In the genomic region with DNA sequence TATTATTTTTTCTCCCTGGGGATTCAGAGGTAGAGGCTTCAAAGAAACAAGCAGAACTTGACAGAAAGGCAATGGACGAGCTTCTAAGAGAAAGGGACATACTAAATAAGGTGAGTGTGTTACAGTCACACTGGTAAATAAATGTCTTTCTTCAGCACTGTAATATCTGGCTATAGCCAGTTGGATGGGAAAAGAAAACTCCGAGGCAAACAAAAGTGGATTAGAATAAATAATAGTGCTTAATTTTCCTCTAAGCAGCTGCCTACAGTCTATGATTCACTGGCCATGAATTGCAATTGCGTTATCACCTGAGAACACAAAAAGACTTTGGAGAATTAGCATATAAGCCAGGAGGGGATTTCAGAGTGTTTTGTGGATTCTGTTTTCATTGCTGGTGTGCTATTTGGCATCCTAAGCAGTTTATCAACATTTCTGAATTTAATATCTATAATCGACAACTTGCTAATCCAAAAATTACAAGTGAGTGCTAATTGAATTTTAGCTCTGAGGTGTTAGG, we compare ENCODE assay signal across 16 cellular contexts. TPM values are rescaled to one million over a fixed set of nuclear protein-coding genes. Genes with fewer than 3 reads are reported as not detected.
DNase-seq lines count a peak whose midpoint lies in the region; ATAC-seq and TF ChIP-seq lines count a peak whose summit lies in the region.
"Had no signal": no experiment of that assay in that cellular context is flagged by ENCODE, and none has a peak within 500 bp of the region (broad histone marks: within the 10 kb centered on the region; RNA-seq: fewer than 3 reads in every experiment).

No MANE protein-coding gene starts in this region.

- TF ChIP-seq POLR2A in thyroid gland (IDR thresholded peaks at IDR 0.05): no peak

- DNase-seq in RWPE2 (ENCODE audit: low spot score): no peak
- DNase-seq in astrocyte of the hippocampus (ENCODE audit: low read depth, low spot score): peak; percentile 28
- DNase-seq in renal cortical epithelial cell (ENCODE audit: low read depth): peak; percentile 75
- DNase-seq in thyroid gland: no peak
- DNase-seq in caudate nucleus (lab: John Stamatoyannopoulos, UW): no peak
- DNase-seq in NCI-H2029 treated with DMSO at 0.1 percent for 48 hours (lab: John Stamatoyannopoulos, UW): no peak
- DNase-seq: BE2C; C1 segment of cervical spinal cord; CD4-positive, CD25-positive, alpha-beta regulatory T cell; CD8-positive, alpha-beta memory T cell; COR-L47; GM23248; HCEC 1CT; IMR-90 had no signal

- TF ChIP-seq CTCF in RWPE2 (IDR thresholded peaks at IDR 0.05; ENCODE audit: poor library complexity, severe bottlenecking): no peak
- no peak for TF ChIP-seq CTCF in thyroid gland (IDR thresholded peaks at IDR 0.05)

- H3K36me3 ChIP-seq in RWPE2 (ENCODE audit: low read depth) (no peaks in the 10 kb centered on the region), thyroid gland (no peaks in the 10 kb centered on the region)
- H3K36me3 ChIP-seq: BE2C had no signal

- ATAC-seq in RWPE2 (ENCODE audit: low read depth): 0 out of 3 replicates have a peak, but pooled peaks have one; percentile 31
- peak; percentile 81 for ATAC-seq in esophagus mucosa

- H3K27ac ChIP-seq in RWPE2 (ENCODE audit: poor library complexity, severe bottlenecking): no peak overlapping the region
- H3K27ac ChIP-seq in thyroid gland: no peak overlapping the region
- no peak overlapping the region for H3K27ac ChIP-seq in caudate nucleus (ENCODE audit: low read depth, low read length)
- H3K27ac ChIP-seq: GM23248, HL-60 had no signal

- H3K4me1 ChIP-seq in RWPE2 (ENCODE audit: insufficient read depth, poor library complexity, severe bottlenecking) (no peaks in the 10 kb centered on the region), thyroid gland (no peaks in the 10 kb centered on the region)
- H3K4me1 ChIP-seq: BE2C had no signal

- H3K4me3 ChIP-seq in RWPE2 (ENCODE audit: severe bottlenecking): no peak overlapping the region
- no peak overlapping the region for H3K4me3 ChIP-seq in thyroid gland (replicated peaks in 1 of 3)
- H3K4me3 ChIP-seq: GM23248 had no signal

- intact Hi-C loops in thyroid gland (cut with DNase I): no loop called here

- H3K27me3 ChIP-seq in RWPE2 (ENCODE audit: insufficient read depth, poor library complexity, severe bottlenecking) (peaks cover 10% of the 10 kb centered on the region), thyroid gland (no peaks in the 10 kb centered on the region)
- H3K27me3 ChIP-seq: BE2C had no signal

- 79 to 87% methylated on average over 4 of the region's 4 CpGs for WGBS in thyroid gland, 2 donors

- peaks cover 2% of the 10 kb centered on the region for H3K9me3 ChIP-seq in RWPE2 (ENCODE audit: severe bottlenecking)
- no peaks in the 10 kb centered on the region for H3K9me3 ChIP-seq in thyroid gland
- H3K9me3 ChIP-seq: BE2C had no signal

RNA-seq across cellular contexts. Expression of a gene that starts 23.2 kb away (rescaled TPM):
- total RNA-seq in esophagus mucosa (0.12 TPM), renal cortical epithelial cell (0.75 and 1.6 TPM in 2 replicates), thyroid gland (1 to 10 TPM; 1.0 to 1.6 (median 1.2) TPM)
- total RNA-seq: CD4-positive, CD25-positive, alpha-beta regulatory T cell had no signal

RNA-seq across cellular contexts. Expression of a gene that starts 38.6 kb away (rescaled TPM):
- 74.4 TPM for total RNA-seq in esophagus mucosa
- total RNA-seq in renal cortical epithelial cell: 5.6 and 8.1 TPM in 2 replicates
- 10 to 100 TPM; 28.0 to 44.2 (median 29.4) TPM for total RNA-seq in thyroid gland

Comparison
In these comparisons a context has a peak if more than half of its experiments do, and no peak if none do; other contexts are left out.
1. DNase-seq: peak in astrocyte of the hippocampus (single experiment) and renal cortical epithelial cell (single experiment); none in RWPE2 (single experiment), thyroid gland (0 of 2), caudate nucleus (0 of 61) and NCI-H2029 treated with DMSO at 0.1 percent for 48 hours (single experiment).